ENCODE assay signal across 9 cellular contexts in genomic region chr2:219388845-219389156, GRCh38. TPM values are rescaled to one million over a fixed set of nuclear protein-coding genes. Genes with fewer than 3 reads are reported as not detected.
DNase-seq lines count a peak whose midpoint lies in the region; ATAC-seq and TF ChIP-seq lines count a peak whose summit lies in the region.
"Had no signal": no experiment of that assay in that cellular context is flagged by ENCODE, and none has a peak within 500 bp of the region (broad histone marks: within the 10 kb centered on the region; RNA-seq: fewer than 3 reads in every experiment).

No MANE protein-coding gene starts in this region.

- peak overlapping the region; percentile 81 for H3K27ac Mint-ChIP-seq in activated T-helper 17 cell treated with anti-CD3 and anti-CD28 coated beads, Interleukin-2, amount 50 U/mL, for 72 hours

- H3K36me3 ChIP-seq in stomach, result peaks cover 24 to 28% (median 27%) of the 10 kb centered on the region in 4 donors

- H3K27ac ChIP-seq in stomach, result peak overlapping the region; percentile 77 to 98 (median 96)

- peaks cover 2% of the 10 kb centered on the region for H3K9me3 ChIP-seq in iPS-18c (ENCODE audit: control insufficient read depth, insufficient read depth, low read length)
- H3K9me3 ChIP-seq in stomach, result no peaks in the 10 kb centered on the region

- no peak for TF ChIP-seq EP300 in stomach (IDR thresholded peaks at IDR 0.05)

- H3K36me3 Mint-ChIP-seq in activated T-helper 17 cell treated with anti-CD3 and anti-CD28 coated beads, Interleukin-2, amount 50 U/mL, for 72 hours (ENCODE audit: low read depth), result peaks cover 37% of the 10 kb centered on the region

- no peak for ATAC-seq in activated T-helper 17 cell treated with anti-CD3 and anti-CD28 coated beads, Interleukin-2, amount 50 U/mL, for 72 hours (replicated peaks)
- ATAC-seq in GM21360 (IDR thresholded peaks at IDR 0.05; ENCODE audit: unreplicated experiment), result no peak

- DNase-seq in NCI-H82 (lab: John Stamatoyannopoulos, UW) (peak; percentile 59), NCI-H82 treated with DMSO at 0.1 percent for 48 hours (lab: John Stamatoyannopoulos, UW; ENCODE audit: unreplicated experiment) (no peak), stomach (no peak), D341Med (ENCODE audit: low spot score) (no peak), NCI-H1048 (lab: John Stamatoyannopoulos, UW) (no peak)

- H3K4me3 ChIP-seq in iPS-18c (ENCODE audit: insufficient read depth, low read depth, low read length) (peak overlapping the region; percentile 73), stomach (peak overlapping the region; percentile 27 to 88 (median 86))

- H3K27me3 Mint-ChIP-seq in activated T-helper 17 cell treated with anti-CD3 and anti-CD28 coated beads, Interleukin-2, amount 50 U/mL, for 72 hours, result no peaks in the 10 kb centered on the region

- no peaks in the 10 kb centered on the region for H3K27me3 ChIP-seq in stomach

- no peak for TF ChIP-seq CTCF in stomach (IDR thresholded peaks at IDR 0.05)

- TF ChIP-seq POLR2A in stomach (IDR thresholded peaks at IDR 0.05), result no peak

- peaks cover 13 to 31% (median 23%) of the 10 kb centered on the region in 4 donors for H3K4me1 ChIP-seq in stomach

- no peaks in the 10 kb centered on the region for H3K4me1 Mint-ChIP-seq in activated T-helper 17 cell treated with anti-CD3 and anti-CD28 coated beads, Interleukin-2, amount 50 U/mL, for 72 hours

- no peaks in the 10 kb centered on the region for H3K9me3 Mint-ChIP-seq in activated T-helper 17 cell treated with anti-CD3 and anti-CD28 coated beads, Interleukin-2, amount 50 U/mL, for 72 hours

- peak overlapping the region; percentile 95 for H3K4me3 Mint-ChIP-seq in activated T-helper 17 cell treated with anti-CD3 and anti-CD28 coated beads, Interleukin-2, amount 50 U/mL, for 72 hours

- 39 to 48% (median 40%) methylated on average over 6 of the region's 6 CpGs for WGBS in stomach, 5 donors

- intact Hi-C loops in stomach (cut with DNase I; ENCODE audit: low total_unique reads), result no loop called here

RNA-seq across cellular contexts. Expression of gene DNPEP, which starts 1.1 kb away (rescaled TPM):
- total RNA-seq in activated T-helper 17 cell treated with anti-CD3 and anti-CD28 coated beads, Interleukin-2, amount 50 U/mL, for 72 hours, result 10 to 100 TPM; 80.9 to 99.6 TPM
- 100 to 1,000 TPM in 1 of 5 donors, 10 to 100 TPM in 4; 32.7 to 147 (median 46.4) TPM for total RNA-seq in stomach
- 100 to 1,000 TPM in 2 of 3 donors, 10 to 100 TPM in 1; 69.2 to 114 (median 105) TPM for polyA plus RNA-seq in stomach

RNA-seq across cellular contexts. Expression of gene DES, which starts 29.4 kb away (rescaled TPM):
- not detected for total RNA-seq in activated T-helper 17 cell treated with anti-CD3 and anti-CD28 coated beads, Interleukin-2, amount 50 U/mL, for 72 hours
- total RNA-seq in stomach, result 1,000 to 10,000 TPM; 1,078 to 5,539 (median 2,913) TPM
- polyA plus RNA-seq in stomach, result 100 to 1,000 TPM; 122 to 803 (median 204) TPM

RNA-seq across cellular contexts. Expression of gene SPEG, which starts 45.8 kb away (rescaled TPM):
- 1 to 10 TPM in 1 of 2 donors, under 1 TPM in 1; 0.79 to 1.7 TPM for total RNA-seq in activated T-helper 17 cell treated with anti-CD3 and anti-CD28 coated beads, Interleukin-2, amount 50 U/mL, for 72 hours
- total RNA-seq in stomach, result 100 to 1,000 TPM in 1 of 5 donors, 10 to 100 TPM in 3, 1 to 10 TPM in 1; 7.4 to 106 (median 30.4) TPM
- polyA plus RNA-seq in stomach, result 10 to 100 TPM in 1 of 3 donors, 1 to 10 TPM in 2; 9.8 to 65.1 (median 9.9) TPM

RNA-seq across cellular contexts. Expression of gene RESP18, which starts 56.3 kb away (rescaled TPM):
- not detected for total RNA-seq in activated T-helper 17 cell treated with anti-CD3 and anti-CD28 coated beads, Interleukin-2, amount 50 U/mL, for 72 hours
- not detected for total RNA-seq in stomach
- not detected for polyA plus RNA-seq in stomach
- total RNA-seq: subcutaneous adipose tissue had no signal

Comparison
In these comparisons a context has a peak if more than half of its experiments do, and no peak if none do; other contexts are left out.
1. RNA of gene DES, which starts 29.4 kb away (total RNA-seq): 1,078 to 5,539 TPM in stomach; not detected in activated T-helper 17 cell treated with anti-CD3 and anti-CD28 coated beads, Interleukin-2, amount 50 U/mL, for 72 hours; every median in the first group is over 1,000 times any median in the second.